In the genomic region with DNA sequence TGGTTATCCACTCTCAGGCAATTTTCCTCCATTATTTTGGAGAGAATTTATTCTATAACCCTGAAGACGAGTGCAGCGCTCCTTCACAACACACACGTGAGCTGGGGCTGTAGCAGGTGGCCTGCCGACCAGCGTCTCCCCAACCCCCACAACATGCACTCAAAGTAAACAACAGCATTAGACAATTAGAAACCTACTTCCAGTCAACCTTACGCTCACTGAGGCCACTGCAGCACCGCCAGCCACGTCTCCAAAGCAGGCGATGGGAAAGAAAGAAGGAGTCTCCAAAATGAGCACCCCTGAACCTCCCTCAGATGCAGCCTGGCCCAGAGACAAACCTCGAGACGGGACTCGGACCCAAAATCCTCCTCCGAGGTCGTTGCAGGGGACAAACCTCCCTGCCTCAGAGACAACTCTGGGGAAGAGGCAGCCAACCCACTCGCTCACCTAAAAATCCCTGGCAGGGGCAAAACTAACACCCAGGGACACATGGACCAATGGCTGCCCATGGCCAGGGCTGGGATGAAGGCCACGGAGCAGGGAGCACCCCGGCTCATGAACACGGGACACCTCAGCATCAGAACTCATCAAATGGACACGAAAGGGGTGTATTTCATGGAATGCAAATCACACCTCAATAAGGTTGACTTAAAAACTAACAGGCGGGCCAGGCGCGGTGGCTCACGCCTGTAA, we compare ENCODE assay signal across 12 cellular contexts. TPM values are rescaled to one million over a fixed set of nuclear protein-coding genes. Genes with fewer than 3 reads are reported as not detected.
DNase-seq lines count a peak whose midpoint lies in the region; ATAC-seq and TF ChIP-seq lines count a peak whose summit lies in the region.
"Had no signal": no experiment of that assay in that cellular context is flagged by ENCODE, and none has a peak within 500 bp of the region (broad histone marks: within the 10 kb centered on the region; RNA-seq: fewer than 3 reads in every experiment).

No MANE protein-coding gene starts in this region.

- no peak overlapping the region for H2BK120ac ChIP-seq in H9 (ENCODE audit: low read depth, low read length, poor library complexity, severe bottlenecking)

- no peak overlapping the region for H2BK15ac ChIP-seq in H9 (ENCODE audit: low read depth, low read length)

- ATAC-seq in GM21367 (IDR thresholded peaks at IDR 0.05; ENCODE audit: unreplicated experiment) = no peak
- ATAC-seq: foreskin keratinocyte, left ventricle myocardium superior had no signal

- no CpG with 5 or more reads among the region's 23 CpGs for WGBS in H9 (ENCODE audit: extremely low coverage, insufficient read length, low lambda C conversion rate)

- no peak overlapping the region for H3K56ac ChIP-seq in H9 (ENCODE audit: insufficient read length, low read depth, low read length)

- no peak overlapping the region for H3K14ac ChIP-seq in H9 (ENCODE audit: insufficient read depth, low read length)

- peaks cover 9 to 29% of the 10 kb centered on the region in 2 experiments for H3K4me1 Mint-ChIP-seq in H9
- H3K4me1 Mint-ChIP-seq in progenitor cell of endocrine pancreas (ENCODE audit: low read depth) = peaks cover 11% of the 10 kb centered on the region

- H4K20me1 ChIP-seq in H9 (ENCODE audit: control insufficient read depth, insufficient read depth, insufficient read length) = no peaks in the 10 kb centered on the region

- H3K79me1 ChIP-seq in H9 (ENCODE audit: insufficient read depth, low read depth, low read length, poor library complexity, severe bottlenecking) = no peaks in the 10 kb centered on the region

- no peaks in the 10 kb centered on the region for H3K9me3 Mint-ChIP-seq in H9
- no peaks in the 10 kb centered on the region for H3K9me3 Mint-ChIP-seq in progenitor cell of endocrine pancreas (ENCODE audit: low read depth)

- H3T11ph ChIP-seq in H9 (ENCODE audit: low read length) = no peak overlapping the region

- no peak overlapping the region for H4K8ac ChIP-seq in H9 (replicated peaks; ENCODE audit: insufficient read length, low read depth, low read length)

- no peak overlapping the region for H2BK12ac ChIP-seq in H9 (ENCODE audit: insufficient read length, low read depth, low read length)

- H3K4me1 ChIP-seq in H9 (ENCODE audit: insufficient read depth, low read length) = no peaks in the 10 kb centered on the region
- H3K4me1 ChIP-seq: foreskin keratinocyte had no signal

- H2AFZ ChIP-seq in H9 (ENCODE audit: low read length) = no peak overlapping the region

- DNase-seq in NCI-H2107 treated with DMSO at 0.1 percent for 48 hours (lab: John Stamatoyannopoulos, UW; ENCODE audit: unreplicated experiment) = peak; percentile 55
- DNase-seq in NCI-H2107 (lab: John Stamatoyannopoulos, UW) = no peak
- DNase-seq in H9 = peak; percentile 15
- peak; percentile 27 for DNase-seq in ecto neural progenitor cell (ENCODE audit: low spot score)
- no peak for DNase-seq in progenitor cell of endocrine pancreas (ENCODE audit: low spot score, unreplicated experiment)
- DNase-seq in putamen (ENCODE audit: low spot score) = no peak
- DNase-seq in hippocampal formation (lab: John Stamatoyannopoulos, UW) = no peak
- DNase-seq: 8988T, foreskin keratinocyte, left ventricle myocardium superior had no signal

- TF ChIP-seq CTCF in H9 (conservative IDR thresholded peaks at IDR 0.05) = no peak
- TF ChIP-seq CTCF in progenitor cell of endocrine pancreas (IDR thresholded peaks at IDR 0.05; ENCODE audit: unreplicated experiment) = no peak

- H3K27ac Mint-ChIP-seq in H9 (no peak overlapping the region), progenitor cell of endocrine pancreas (no peak overlapping the region)

- H3K9ac ChIP-seq in H9 (ENCODE audit: extremely low read depth, insufficient read length, low read length) = no peak overlapping the region

- no peaks in the 10 kb centered on the region for H3K79me2 ChIP-seq in H9 (ENCODE audit: insufficient read depth, low read length)

- H2BK20ac ChIP-seq in H9 (ENCODE audit: low read depth, low read length, poor library complexity, severe bottlenecking) = no peak overlapping the region

- H3K36me3 Mint-ChIP-seq in H9 (ENCODE audit: insufficient read depth in 1 of 3, low read depth in 3 of 3) (peaks cover 0 to 4% (median 0%) of the 10 kb centered on the region in 3 experiments; a peak in 1 of 7 replicates), progenitor cell of endocrine pancreas (ENCODE audit: insufficient read depth) (peaks cover 5% of the 10 kb centered on the region)

- H4K5ac ChIP-seq in H9 (ENCODE audit: insufficient read length, low read depth, low read length) = no peak overlapping the region

- peaks cover 9% of the 10 kb centered on the region; the same call in 1 of the 2 replicates for H3K27me3 ChIP-seq in H9 (ENCODE audit: insufficient read depth, low read length)
- H3K27me3 ChIP-seq: foreskin keratinocyte had no signal

- peaks cover 4% of the 10 kb centered on the region for H3K23me2 ChIP-seq in H9 (ENCODE audit: insufficient read length, low read depth, low read length, poor library complexity, severe bottlenecking)

- H2AK5ac ChIP-seq in H9 (ENCODE audit: insufficient read length, low read length) = no peak overlapping the region

- H3K27ac ChIP-seq in H9 (ENCODE audit: insufficient read length, low read depth, low read length) = no peak overlapping the region
- H3K27ac ChIP-seq: foreskin keratinocyte had no signal

- no peak overlapping the region for H3K18ac ChIP-seq in H9 (ENCODE audit: insufficient read length, low read depth, low read length)

- no peak overlapping the region for H2BK5ac ChIP-seq in H9 (ENCODE audit: insufficient read length, low read length)

- H3K23ac ChIP-seq in H9 (ENCODE audit: insufficient read length, low read depth, low read length) = no peak overlapping the region

- H3K9me3 ChIP-seq in H9 (ENCODE audit: control insufficient read depth, low read depth, low read length) = no peaks in the 10 kb centered on the region

- H3K4me3 Mint-ChIP-seq in H9 = peak overlapping the region in 1 of 2 experiments; percentile 83; a peak in 2 of 5 replicates
- peak overlapping the region; percentile 79 for H3K4me3 Mint-ChIP-seq in progenitor cell of endocrine pancreas (ENCODE audit: low read depth)

- H4K91ac ChIP-seq in H9 (ENCODE audit: insufficient read length, low read depth, low read length) = no peak overlapping the region

- no peak overlapping the region for H3K4ac ChIP-seq in H9 (ENCODE audit: low read depth, low read length)

- H3K27me3 Mint-ChIP-seq in H9 (ENCODE audit: low read depth) (peaks cover 47% of the 10 kb centered on the region), progenitor cell of endocrine pancreas (peaks cover 11% of the 10 kb centered on the region)

- H3K4me2 ChIP-seq in H9 (ENCODE audit: insufficient read depth, insufficient read length, low read length) = no peak overlapping the region

RNA-seq across cellular contexts. Expression of a gene that starts 2.6 kb away (rescaled TPM):
- total RNA-seq in H9 (2021) (10.3 and 13.0 TPM in 2 replicates), progenitor cell of endocrine pancreas (31.0 and 31.6 TPM in 2 replicates)

RNA-seq across cellular contexts. Expression of a gene that starts 15.6 kb away (rescaled TPM):
- total RNA-seq in H9 (2021) = 0.46 TPM in 1 of 2 replicates, not detected in the other
- total RNA-seq in progenitor cell of endocrine pancreas = 7.0 and 8.0 TPM in 2 replicates
- total RNA-seq: HT1080 had no signal

RNA-seq across cellular contexts. Expression of a gene that starts 39.5 kb away (rescaled TPM):
- total RNA-seq in H9 (2021) = 163 and 164 TPM in 2 replicates
- 103 and 104 TPM in 2 replicates for total RNA-seq in progenitor cell of endocrine pancreas

Comparison
In these comparisons a context has a peak if more than half of its experiments do, and no peak if none do; other contexts are left out.
1. DNase-seq: peak in NCI-H2107 treated with DMSO at 0.1 percent for 48 hours (single experiment), H9 (single experiment) and ecto neural progenitor cell (single experiment); none in NCI-H2107 (single experiment), progenitor cell of endocrine pancreas (single experiment), putamen (single experiment) and hippocampal formation (0 of 2).